23 cellular contexts compared by ENCODE assay signal in genomic region chr2:230540332-230540731, GRCh38.
"Had no signal": no experiment of that assay in that cellular context is flagged by ENCODE, and none has a peak within 500 bp of the region (broad histone marks: within the 10 kb centered on the region; RNA-seq: fewer than 3 reads in every experiment).

No MANE protein-coding gene starts in this region.

- H3K27ac ChIP-seq: breast epithelium, esophagus muscularis mucosa, foreskin keratinocyte, heart left ventricle, skin epidermis, stomach, thyroid gland, upper lobe of left lung, vagina had no signal

- H3K4me1 Mint-ChIP-seq: endodermal cell, nephron had no signal

- H3K27me3 ChIP-seq: breast epithelium, esophagus muscularis mucosa, foreskin keratinocyte, heart left ventricle, stomach, thyroid gland, upper lobe of left lung, vagina had no signal

- DNase-seq: activated CD4-positive, alpha-beta T cell treated with anti-CD3 and anti-CD28 coated beads, Interleukin-2, amount 10 ng/mL, durations not matched to agents 7 days and 5 days; activated CD8-positive, alpha-beta T cell treated with anti-CD3 and anti-CD28 coated beads for 36 hours; activated effector memory CD4-positive, alpha-beta T cell treated with Interleukin-2 at 50 U/mL for 16 hours; activated naive CD4-positive, alpha-beta T cell treated with anti-CD3 and anti-CD28 coated beads, Interleukin-2, amount 10 ng/mL, durations not matched to agents 7 days and 5 days; activated T-cell treated with anti-CD3 and anti-CD28 coated beads, Interleukin-2, amount 50 U/mL, for 48 hours; amygdala; central memory CD4-positive, alpha-beta T cell; endodermal cell; foreskin keratinocyte; heart left ventricle; hypothalamus; midbrain; stimulated activated CD4-positive, alpha-beta T cell treated with anti-CD3 and anti-CD28 coated beads, Interleukin-12 subunit alpha, Interleukin-12 subunit beta, amount 100 ng/mL, for 4 hours; stimulated activated CD4-positive, alpha-beta T cell treated with anti-CD3 and anti-CD28 coated beads, Interleukin-4, amount 100 ng/mL, for 1 hour; stomach; thyroid gland; upper lobe of left lung had no signal

- ATAC-seq: activated CD8-positive, alpha-beta T cell treated with anti-CD3 and anti-CD28 coated beads for 36 hours; foreskin keratinocyte; heart left ventricle; sciatic nerve had no signal

- H3K9me3 ChIP-seq: thyroid gland, vagina had no signal

- H3K4me3 Mint-ChIP-seq: activated CD4-positive, alpha-beta T cell treated with anti-CD3 and anti-CD28 coated beads, Interleukin-2, amount 10 ng/mL, durations not matched to agents 7 days and 5 days; activated CD8-positive, alpha-beta T cell treated with anti-CD3 and anti-CD28 coated beads for 36 hours; activated naive CD4-positive, alpha-beta T cell treated with anti-CD3 and anti-CD28 coated beads, Interleukin-2, amount 10 ng/mL, durations not matched to agents 7 days and 5 days; endodermal cell; nephron had no signal

- H3K4me3 ChIP-seq: breast epithelium, esophagus muscularis mucosa, heart left ventricle, skin epidermis, stomach, thyroid gland, upper lobe of left lung, vagina had no signal

- H3K4me1 ChIP-seq: breast epithelium, esophagus muscularis mucosa, stomach, thyroid gland, upper lobe of left lung, vagina had no signal

- H3K27ac Mint-ChIP-seq: activated CD4-positive, alpha-beta T cell treated with anti-CD3 and anti-CD28 coated beads, Interleukin-2, amount 10 ng/mL, durations not matched to agents 7 days and 5 days; activated CD8-positive, alpha-beta T cell treated with anti-CD3 and anti-CD28 coated beads for 36 hours; activated naive CD4-positive, alpha-beta T cell treated with anti-CD3 and anti-CD28 coated beads, Interleukin-2, amount 10 ng/mL, durations not matched to agents 7 days and 5 days; endodermal cell; nephron had no signal

- H3K27me3 Mint-ChIP-seq: activated CD4-positive, alpha-beta T cell treated with anti-CD3 and anti-CD28 coated beads, Interleukin-2, amount 10 ng/mL, durations not matched to agents 7 days and 5 days; activated CD8-positive, alpha-beta T cell treated with anti-CD3 and anti-CD28 coated beads for 36 hours; activated naive CD4-positive, alpha-beta T cell treated with anti-CD3 and anti-CD28 coated beads, Interleukin-2, amount 10 ng/mL, durations not matched to agents 7 days and 5 days had no signal
